22 cellular contexts compared by ENCODE assay signal in the genomic region with DNA sequence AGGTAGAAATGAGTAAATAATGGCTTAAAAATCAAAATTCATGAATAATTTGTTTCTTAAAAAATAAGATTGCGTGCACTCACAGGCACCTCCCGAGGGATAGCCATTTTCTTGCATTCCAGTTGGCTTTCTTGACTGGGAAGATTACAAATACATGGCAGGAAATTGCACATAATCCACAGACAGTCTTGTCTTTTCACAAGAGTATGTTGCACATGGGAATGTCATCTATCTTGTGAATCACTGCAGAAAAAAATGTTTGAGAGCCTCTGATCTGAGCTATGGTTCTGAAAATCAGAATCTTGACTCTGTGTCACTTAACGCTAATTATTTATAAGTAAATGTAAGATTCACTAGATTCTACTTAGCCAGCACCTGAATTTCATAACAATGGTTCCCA.
A peak's percentile ranks its signal among the peaks of the same experiment; 100 is the strongest.
DNase-seq lines count a peak whose midpoint lies in the region; ATAC-seq and TF ChIP-seq lines count a peak whose summit lies in the region.
"Had no signal": no experiment of that assay in that cellular context is flagged by ENCODE, and none has a peak within 500 bp of the region (broad histone marks: within the 10 kb centered on the region; RNA-seq: fewer than 3 reads in every experiment).

No MANE protein-coding gene starts in this region.

- H3K4me1 Mint-ChIP-seq in neural progenitor cell: peaks cover 8% of the 10 kb centered on the region

- H3K36me3 ChIP-seq in ACC112 (ENCODE audit: insufficient read depth, low read length): no peaks in the 10 kb centered on the region
- H3K36me3 ChIP-seq in body of pancreas (replicated peaks in 1 of 2; ENCODE audit: insufficient read depth in 1 of 2, low read depth in 2 of 2): no peaks in the 10 kb centered on the region
- H3K36me3 ChIP-seq in neural progenitor cell: no peaks in the 10 kb centered on the region
- H3K36me3 ChIP-seq in spleen: no peaks in the 10 kb centered on the region
- no peaks in the 10 kb centered on the region for H3K36me3 ChIP-seq in testis (ENCODE audit: low read depth, missing control alignments)
- H3K36me3 ChIP-seq: gastrocnemius medialis had no signal

- H3K27ac ChIP-seq in ACC112 (ENCODE audit: low read depth, low read length): peak overlapping the region; percentile 84
- no peak overlapping the region for H3K27ac ChIP-seq in body of pancreas
- H3K27ac ChIP-seq in neural progenitor cell: no peak overlapping the region
- no peak overlapping the region for H3K27ac ChIP-seq in spleen
- no peak overlapping the region for H3K27ac ChIP-seq in testis
- H3K27ac ChIP-seq: SK-N-MC had no signal

- TF ChIP-seq POLR2A in body of pancreas (IDR thresholded peaks at IDR 0.05) (no peak), spleen (IDR thresholded peaks at IDR 0.05) (no peak), testis (IDR thresholded peaks at IDR 0.05) (no peak)

- H4K20me1 ChIP-seq in neural progenitor cell (ENCODE audit: low read depth): no peaks in the 10 kb centered on the region

- WGBS in body of pancreas, 2 donors: 79 to 84% methylated on average over 3 of the region's 3 CpGs
- WGBS in spleen, 5 donors: 73 to 85% (median 81%) methylated on average over 3 of the region's 3 CpGs
- 93% methylated on average over 3 of the region's 3 CpGs for WGBS in testis, 2 donors

- H3K4me1 ChIP-seq in ACC112 (ENCODE audit: control insufficient read depth, insufficient read depth, low read length, unreplicated experiment) (peaks cover 43% of the 10 kb centered on the region), body of pancreas (peaks cover 3% of the 10 kb centered on the region), neural progenitor cell (peaks cover 4% of the 10 kb centered on the region), spleen (peaks cover 0 to 8% (median 0%) of the 10 kb centered on the region in 6 donors), testis (no peaks in the 10 kb centered on the region)

- H3K4me3 ChIP-seq in ACC112 (ENCODE audit: low read depth, low read length) (peak overlapping the region; percentile 41; the same call in 1 of the 2 replicates), body of pancreas (no peak overlapping the region), neural progenitor cell (no peak overlapping the region), spleen (no peak overlapping the region), testis (no peak overlapping the region)
- H3K4me3 ChIP-seq: gastrocnemius medialis, lung, SK-N-MC had no signal

- H3K4me3 Mint-ChIP-seq in neural progenitor cell: no peak overlapping the region
- H3K4me3 Mint-ChIP-seq: activated naive CD8-positive, alpha-beta T cell; activated T-cell treated with anti-CD3 and anti-CD28 coated beads, Interleukin-2, amount 50 U/mL, for 4 hours; effector memory CD8-positive, alpha-beta T cell; natural killer cell treated with Interleukin-12 subunit alpha and Interleukin-12 subunit beta and Interleukin-15 and Interleukin-18, amount 100 ng/mL, for 72 hours; stimulated activated naive CD8-positive, alpha-beta T cell treated with anti-CD3 and anti-CD28 coated beads, Interleukin-15, Interleukin-2, amounts not matched to agents 100 ng/mL and 50 ng/mL, for 24 hours had no signal

- H3K9me3 ChIP-seq in body of pancreas: no peaks in the 10 kb centered on the region
- H3K9me3 ChIP-seq in neural progenitor cell (ENCODE audit: low read depth): no peaks in the 10 kb centered on the region
- H3K9me3 ChIP-seq in spleen: no peaks in the 10 kb centered on the region
- no peaks in the 10 kb centered on the region for H3K9me3 ChIP-seq in testis
- H3K9me3 ChIP-seq: gastrocnemius medialis had no signal

- no peak overlapping the region for H3K27ac Mint-ChIP-seq in neural progenitor cell
- H3K27ac Mint-ChIP-seq: activated naive CD8-positive, alpha-beta T cell; effector memory CD8-positive, alpha-beta T cell; natural killer cell treated with Interleukin-12 subunit alpha and Interleukin-12 subunit beta and Interleukin-15 and Interleukin-18, amount 100 ng/mL, for 72 hours; stimulated activated naive CD8-positive, alpha-beta T cell treated with anti-CD3 and anti-CD28 coated beads, Interleukin-15, Interleukin-2, amounts not matched to agents 100 ng/mL and 50 ng/mL, for 24 hours had no signal

- H2AFZ ChIP-seq in ACC112 (ENCODE audit: low read length, unreplicated experiment) (peak overlapping the region; percentile 55), neural progenitor cell (replicated peaks) (no peak overlapping the region)

- intact Hi-C loops in body of pancreas (cut with DNase I) (no loop called here), spleen (cut with DNase I; ENCODE audit: low total_unique reads) (loop anchor here (5.0 to 10.0 kb wide), 2 partner anchors 965 to 1217 kb away; no protein-coding TSS in a partner anchor), testis (cut with DNase I; ENCODE audit: low total_unique reads) (no loop called here)

- H3K79me2 ChIP-seq in ACC112 (ENCODE audit: control insufficient read depth, insufficient read depth, low read length, unreplicated experiment) (peaks cover 4% of the 10 kb centered on the region), neural progenitor cell (ENCODE audit: low read depth) (no peaks in the 10 kb centered on the region)

- no peak overlapping the region for H3K4me2 ChIP-seq in neural progenitor cell

- no peaks in the 10 kb centered on the region for H3K27me3 Mint-ChIP-seq in neural progenitor cell (ENCODE audit: insufficient read depth, low read depth)

- no peak overlapping the region for H3K9ac ChIP-seq in neural progenitor cell

- no peaks in the 10 kb centered on the region for H3K36me3 Mint-ChIP-seq in neural progenitor cell
- H3K36me3 Mint-ChIP-seq: activated naive CD8-positive, alpha-beta T cell; natural killer cell treated with Interleukin-12 subunit alpha and Interleukin-12 subunit beta and Interleukin-15 and Interleukin-18, amount 100 ng/mL, for 72 hours had no signal

- TF ChIP-seq CTCF in body of pancreas (IDR thresholded peaks at IDR 0.05): no peak
- no peak for TF ChIP-seq CTCF in neural progenitor cell (IDR thresholded peaks at IDR 0.05)
- TF ChIP-seq CTCF in spleen (IDR thresholded peaks at IDR 0.05 in 8 of 11, conservative IDR thresholded peaks at IDR 0.05 in 3 of 11): no peak
- no peak for TF ChIP-seq CTCF in testis (IDR thresholded peaks at IDR 0.05)

- no peaks in the 10 kb centered on the region for H3K27me3 ChIP-seq in ACC112 (ENCODE audit: insufficient read depth, low read length)
- no peaks in the 10 kb centered on the region for H3K27me3 ChIP-seq in body of pancreas
- H3K27me3 ChIP-seq in neural progenitor cell: no peaks in the 10 kb centered on the region
- H3K27me3 ChIP-seq in spleen (replicated peaks in 1 of 7): peaks cover 0 to 17% (median 0%) of the 10 kb centered on the region in 7 donors
- H3K27me3 ChIP-seq in testis: no peaks in the 10 kb centered on the region
- H3K27me3 ChIP-seq: gastrocnemius medialis had no signal

- DNase-seq in GM04504 (ENCODE audit: low read depth) (peak; percentile 85), body of pancreas (peak in 1 of 4 donors; percentile 7), hepatic stellate cell (ENCODE audit: low spot score) (peak; percentile 34), neural progenitor cell (ENCODE audit: low spot score) (no peak), spleen (no peak), testis (no peak), islet precursor cell (no peak)
- DNase-seq: ACHN; activated CD4-positive, alpha-beta T cell treated with anti-CD3 and anti-CD28 coated beads, Interleukin-2, amount 50 U/mL, for 1 hour; activated T-cell treated with anti-CD3 and anti-CD28 coated beads, Interleukin-2, amount 50 U/mL, for 4 hours; central memory CD4-positive, alpha-beta T cell; COR-L47; effector memory CD8-positive, alpha-beta T cell; gastrocnemius medialis; NCI-H2029; NCI-H526 treated with DMSO at 0.1 percent for 48 hours had no signal

- ATAC-seq in body of pancreas: peak; percentile 42
- ATAC-seq: activated T-cell treated with anti-CD3 and anti-CD28 coated beads, Interleukin-2, amount 50 U/mL, for 4 hours; effector memory CD8-positive, alpha-beta T cell; gastrocnemius medialis; natural killer cell treated with Interleukin-12 subunit alpha and Interleukin-12 subunit beta and Interleukin-15 and Interleukin-18, amount 100 ng/mL, for 72 hours had no signal

- H3K9me3 Mint-ChIP-seq in neural progenitor cell: no peaks in the 10 kb centered on the region
- H3K9me3 Mint-ChIP-seq: activated T-cell treated with anti-CD3 and anti-CD28 coated beads, Interleukin-2, amount 50 U/mL, for 4 hours; effector memory CD8-positive, alpha-beta T cell; natural killer cell treated with Interleukin-12 subunit alpha and Interleukin-12 subunit beta and Interleukin-15 and Interleukin-18, amount 100 ng/mL, for 72 hours; stimulated activated naive CD8-positive, alpha-beta T cell treated with anti-CD3 and anti-CD28 coated beads, Interleukin-15, Interleukin-2, amounts not matched to agents 100 ng/mL and 50 ng/mL, for 24 hours had no signal

- H3F3A ChIP-seq in neural progenitor cell (ENCODE audit: low read depth): peaks cover 5% of the 10 kb centered on the region

Comparison
In these comparisons a context has a peak if more than half of its experiments do, and no peak if none do; other contexts are left out.
1. DNase-seq: peak in GM04504 (single experiment) and hepatic stellate cell (single experiment); none in neural progenitor cell (single experiment), spleen (single experiment), testis (single experiment) and islet precursor cell (single experiment).